ENCODE assay signal across 19 cellular contexts in the genomic region with DNA sequence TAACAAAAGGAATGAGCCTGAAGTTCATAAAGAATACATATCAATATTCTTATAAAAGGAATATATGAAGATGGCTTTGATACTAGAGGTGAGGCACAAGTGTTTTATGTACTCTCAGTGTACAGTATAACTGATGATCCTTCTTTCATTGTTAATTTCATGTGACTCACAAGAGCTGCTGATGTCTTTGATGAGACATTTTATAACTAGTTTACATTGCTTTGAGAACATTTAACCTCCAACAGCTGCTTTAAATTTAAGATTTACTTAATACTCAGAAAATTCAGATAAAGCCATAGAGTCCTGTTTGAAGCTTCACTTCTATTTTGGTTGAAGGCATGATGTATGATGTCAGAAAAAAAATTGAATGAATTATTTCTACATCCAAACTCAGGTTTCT.
"Had no signal": no experiment of that assay in that cellular context is flagged by ENCODE, and none has a peak within 500 bp of the region (broad histone marks: within the 10 kb centered on the region; RNA-seq: fewer than 3 reads in every experiment).

No MANE protein-coding gene starts in this region.

- DNase-seq: activated CD4-positive, alpha-beta memory T cell treated with anti-CD3 and anti-CD28 coated beads, Interleukin-2, amount 10 ng/mL, durations not matched to agents 7 days and 5 days; activated CD4-positive, alpha-beta T cell treated with anti-CD3 and anti-CD28 coated beads for 48 hours; activated CD4-positive, CD25-positive, alpha-beta regulatory T cell; activated naive CD4-positive, alpha-beta T cell treated with anti-CD3 and anti-CD28 coated beads for 36 hours; activated T-cell treated with anti-CD3 and anti-CD28 coated beads, Interleukin-2, amount 50 U/mL, for 24 hours; caudate nucleus; dorsolateral prefrontal cortex; heart right ventricle; immature natural killer cell; kidney glomerular epithelial cell; left ventricle myocardium inferior; naive thymus-derived CD4-positive, alpha-beta T cell; T1000 had no signal

- H3K27me3 ChIP-seq: dorsolateral prefrontal cortex, gastroesophageal sphincter, heart right ventricle, neural progenitor cell, right atrium auricular region, tibial nerve had no signal

- H3K4me3 ChIP-seq: gastroesophageal sphincter, heart right ventricle, left ventricle myocardium inferior, neural progenitor cell, prostate gland, right atrium auricular region, skin epidermis, tibial nerve had no signal

- ATAC-seq: gastroesophageal sphincter; heart right ventricle; naive thymus-derived CD4-positive, alpha-beta T cell had no signal

- H3K9me3 ChIP-seq: gastroesophageal sphincter, heart right ventricle, left ventricle myocardium inferior, prostate gland, right atrium auricular region, tibial nerve had no signal

- H2AFZ ChIP-seq: neural progenitor cell had no signal

- H3K4me1 ChIP-seq: gastroesophageal sphincter, heart right ventricle, left ventricle myocardium inferior, neural progenitor cell, prostate gland, right atrium auricular region had no signal

- H3K9ac ChIP-seq: neural progenitor cell had no signal

- H3K36me3 ChIP-seq: prostate gland had no signal

- H3K27ac ChIP-seq: gastroesophageal sphincter, heart right ventricle, left ventricle myocardium inferior, neural progenitor cell, prostate gland, right atrium auricular region, tibial nerve had no signal

- H3K4me2 ChIP-seq: neural progenitor cell had no signal
